ENCODE assay signal across 14 cellular contexts in genomic region chr2:240759454-240759853, GRCh38.
A peak's percentile ranks its signal among the peaks of the same experiment; 100 is the strongest.
DNase-seq lines count a peak whose midpoint lies in the region; ATAC-seq and TF ChIP-seq lines count a peak whose summit lies in the region.
"Had no signal": no experiment of that assay in that cellular context is flagged by ENCODE, and none has a peak within 500 bp of the region (broad histone marks: within the 10 kb centered on the region; RNA-seq: fewer than 3 reads in every experiment).

No MANE protein-coding gene starts in this region.

- no peak for TF ChIP-seq CTCF in Panc1 (IDR thresholded peaks at IDR 0.05)

- ATAC-seq in GM21786 (IDR thresholded peaks at IDR 0.05; ENCODE audit: unreplicated experiment) (peak; percentile 78), Panc1 (peak; percentile 40), HG02938 (IDR thresholded peaks at IDR 0.05; ENCODE audit: unreplicated experiment) (no peak), HG02571 (IDR thresholded peaks at IDR 0.05; ENCODE audit: unreplicated experiment) (no peak), GM18909 (IDR thresholded peaks at IDR 0.05; ENCODE audit: poor library complexity, unreplicated experiment) (no peak)
- ATAC-seq: GM23338, WTC11 had no signal

- CTCF ChIA-PET in activated CD4-positive, alpha-beta T cell treated with anti-CD3 and anti-CD28 coated beads, Interleukin-2, amount 10 ng/mL, durations not matched to agents 7 days and 5 days (lab: Charles Lee), result no interaction called here
- CTCF ChIA-PET in Panc1 (lab: Charles Lee), result no interaction called here

- no peaks in the 10 kb centered on the region for H3K4me1 Mint-ChIP-seq in activated CD4-positive, alpha-beta T cell treated with anti-CD3 and anti-CD28 coated beads, Interleukin-2, amount 10 ng/mL, durations not matched to agents 7 days and 5 days
- H3K4me1 Mint-ChIP-seq: GM23338, WTC11 had no signal

- no peak overlapping the region for H3K27ac Mint-ChIP-seq in activated CD4-positive, alpha-beta T cell treated with anti-CD3 and anti-CD28 coated beads, Interleukin-2, amount 10 ng/mL, durations not matched to agents 7 days and 5 days
- H3K27ac Mint-ChIP-seq: GM23338, WTC11 had no signal

- H3K4me1 ChIP-seq in Panc1 (ENCODE audit: control insufficient read depth, insufficient read depth, low read length), result no peaks in the 10 kb centered on the region
- H3K4me1 ChIP-seq: SJSA1, suprapubic skin had no signal

- H3K9me3 ChIP-seq in Panc1 (ENCODE audit: control insufficient read depth, insufficient read depth, low read depth, low read length), result no peaks in the 10 kb centered on the region
- H3K9me3 ChIP-seq: SJSA1, suprapubic skin had no signal

- no TSS peak for BruUV-seq in Panc1 (replicated peaks; lab: Mats Ljungman, UMichigan)

- in situ Hi-C loops in Panc1 (cut with HindIII; ENCODE audit: low pct_unique_long_range_greater_than_20kb, low sequenced_read_pairs), result no loop called here

- intact Hi-C loops in Panc1 (cut with micrococcal nuclease; ENCODE audit: unreplicated experiment), result no loop called here

- peak; percentile 31 to 52 for DNase-seq in activated CD4-positive, alpha-beta T cell treated with anti-CD3 and anti-CD28 coated beads, Interleukin-2, amount 50 U/mL, for 48 hours
- no peak for DNase-seq in activated CD4-positive, alpha-beta T cell treated with anti-CD3 and anti-CD28 coated beads, Interleukin-2, amount 10 ng/mL, durations not matched to agents 7 days and 5 days
- no peak for DNase-seq in Panc1 (ENCODE audit: low read depth, low spot score)
- peak; percentile 30 to 70 for DNase-seq in stimulated activated CD8-positive, alpha-beta memory T cell treated with anti-CD3 and anti-CD28 coated beads, Interleukin-15, amount 100 ng/mL, for 48 hours (ENCODE audit: low read depth in 2 of 2)
- DNase-seq: NCI-H524 had no signal

- POLR2A ChIA-PET in activated CD4-positive, alpha-beta T cell treated with anti-CD3 and anti-CD28 coated beads, Interleukin-2, amount 10 ng/mL, durations not matched to agents 7 days and 5 days (lab: Charles Lee), result no interaction called here
- POLR2A ChIA-PET in Panc1 (lab: Charles Lee), result no interaction called here

- no peaks in the 10 kb centered on the region for H3K36me3 ChIP-seq in Panc1 (ENCODE audit: control insufficient read depth, insufficient read depth, low read length)
- H3K36me3 ChIP-seq: SJSA1, suprapubic skin had no signal

- H3K27me3 ChIP-seq in Panc1 (ENCODE audit: control insufficient read depth, insufficient read depth, low read length), result no peaks in the 10 kb centered on the region
- H3K27me3 ChIP-seq: suprapubic skin had no signal

- H3K27ac ChIP-seq in Panc1 (ENCODE audit: low read length), result no peak overlapping the region
- H3K27ac ChIP-seq: SJSA1, suprapubic skin had no signal

- H3K36me3 Mint-ChIP-seq in activated CD4-positive, alpha-beta T cell treated with anti-CD3 and anti-CD28 coated beads, Interleukin-2, amount 10 ng/mL, durations not matched to agents 7 days and 5 days (ENCODE audit: low read depth), result no peaks in the 10 kb centered on the region

- H3K9me3 Mint-ChIP-seq in activated CD4-positive, alpha-beta T cell treated with anti-CD3 and anti-CD28 coated beads, Interleukin-2, amount 10 ng/mL, durations not matched to agents 7 days and 5 days, result no peaks in the 10 kb centered on the region
- H3K9me3 Mint-ChIP-seq: GM23338, WTC11 had no signal

- no peak overlapping the region for H3K4me3 Mint-ChIP-seq in activated CD4-positive, alpha-beta T cell treated with anti-CD3 and anti-CD28 coated beads, Interleukin-2, amount 10 ng/mL, durations not matched to agents 7 days and 5 days
- H3K4me3 Mint-ChIP-seq: GM23338, WTC11 had no signal

- no peaks in the 10 kb centered on the region for H3K27me3 Mint-ChIP-seq in activated CD4-positive, alpha-beta T cell treated with anti-CD3 and anti-CD28 coated beads, Interleukin-2, amount 10 ng/mL, durations not matched to agents 7 days and 5 days

- H3K4me3 ChIP-seq in Panc1 (ENCODE audit: low read depth in 2 of 2, low read length in 2 of 2), result no peak overlapping the region
- H3K4me3 ChIP-seq: GM23338, lung, SJSA1, suprapubic skin had no signal

Comparison
In these comparisons a context has a peak if more than half of its experiments do, and no peak if none do; other contexts are left out.
1. DNase-seq: peak in activated CD4-positive, alpha-beta T cell treated with anti-CD3 and anti-CD28 coated beads, Interleukin-2, amount 50 U/mL, for 48 hours (2 of 2) and stimulated activated CD8-positive, alpha-beta memory T cell treated with anti-CD3 and anti-CD28 coated beads, Interleukin-15, amount 100 ng/mL, for 48 hours (2 of 2); none in activated CD4-positive, alpha-beta T cell treated with anti-CD3 and anti-CD28 coated beads, Interleukin-2, amount 10 ng/mL, durations not matched to agents 7 days and 5 days (single experiment) and Panc1 (single experiment).
2. ATAC-seq: peak in GM21786 (single experiment) and Panc1 (single experiment); none in HG02938 (single experiment), HG02571 (single experiment) and GM18909 (single experiment).